In the genomic region with DNA sequence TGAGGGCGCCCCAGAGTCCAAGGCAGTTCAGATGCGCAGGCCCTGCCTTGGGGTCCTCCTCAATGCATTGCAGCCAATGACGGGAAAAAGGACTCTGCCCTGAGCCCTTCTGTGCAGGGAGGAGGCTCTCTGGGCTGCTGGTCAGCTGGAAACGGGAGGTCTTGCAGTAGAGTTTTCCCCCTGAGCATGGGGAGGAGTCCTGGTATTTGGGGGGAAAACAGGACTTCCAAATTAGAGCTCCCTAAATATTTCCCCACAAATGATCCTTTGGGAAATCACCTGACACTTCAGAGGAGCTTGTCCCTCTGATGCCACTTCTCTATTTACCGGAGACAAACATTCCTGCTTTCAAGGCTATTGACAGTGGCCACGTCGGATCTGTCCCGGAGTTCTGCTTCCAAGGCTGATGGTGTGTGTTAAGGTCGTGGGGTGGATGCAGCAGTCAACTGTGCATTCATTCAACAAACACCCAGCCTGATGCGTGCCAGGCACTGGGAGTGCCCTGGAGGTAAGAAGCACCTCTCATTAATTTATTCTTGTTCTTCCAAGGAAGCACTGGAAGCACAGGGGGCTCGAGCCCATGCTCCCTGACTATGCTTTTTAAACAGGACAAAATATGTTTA, we compare ENCODE assay signal across 1 cellular context.
A peak's percentile ranks its signal among the peaks of the same experiment; 100 is the strongest.
TF ChIP-seq lines count a peak whose summit lies in the region.

No MANE protein-coding gene starts in this region.

TF ChIP-seq in HepG2, 621 proteins besides CTCF, POLR2A, EP300 and RAD21 (continued from another document and continues in another):
- TF ChIP-seq, protein P1, sequence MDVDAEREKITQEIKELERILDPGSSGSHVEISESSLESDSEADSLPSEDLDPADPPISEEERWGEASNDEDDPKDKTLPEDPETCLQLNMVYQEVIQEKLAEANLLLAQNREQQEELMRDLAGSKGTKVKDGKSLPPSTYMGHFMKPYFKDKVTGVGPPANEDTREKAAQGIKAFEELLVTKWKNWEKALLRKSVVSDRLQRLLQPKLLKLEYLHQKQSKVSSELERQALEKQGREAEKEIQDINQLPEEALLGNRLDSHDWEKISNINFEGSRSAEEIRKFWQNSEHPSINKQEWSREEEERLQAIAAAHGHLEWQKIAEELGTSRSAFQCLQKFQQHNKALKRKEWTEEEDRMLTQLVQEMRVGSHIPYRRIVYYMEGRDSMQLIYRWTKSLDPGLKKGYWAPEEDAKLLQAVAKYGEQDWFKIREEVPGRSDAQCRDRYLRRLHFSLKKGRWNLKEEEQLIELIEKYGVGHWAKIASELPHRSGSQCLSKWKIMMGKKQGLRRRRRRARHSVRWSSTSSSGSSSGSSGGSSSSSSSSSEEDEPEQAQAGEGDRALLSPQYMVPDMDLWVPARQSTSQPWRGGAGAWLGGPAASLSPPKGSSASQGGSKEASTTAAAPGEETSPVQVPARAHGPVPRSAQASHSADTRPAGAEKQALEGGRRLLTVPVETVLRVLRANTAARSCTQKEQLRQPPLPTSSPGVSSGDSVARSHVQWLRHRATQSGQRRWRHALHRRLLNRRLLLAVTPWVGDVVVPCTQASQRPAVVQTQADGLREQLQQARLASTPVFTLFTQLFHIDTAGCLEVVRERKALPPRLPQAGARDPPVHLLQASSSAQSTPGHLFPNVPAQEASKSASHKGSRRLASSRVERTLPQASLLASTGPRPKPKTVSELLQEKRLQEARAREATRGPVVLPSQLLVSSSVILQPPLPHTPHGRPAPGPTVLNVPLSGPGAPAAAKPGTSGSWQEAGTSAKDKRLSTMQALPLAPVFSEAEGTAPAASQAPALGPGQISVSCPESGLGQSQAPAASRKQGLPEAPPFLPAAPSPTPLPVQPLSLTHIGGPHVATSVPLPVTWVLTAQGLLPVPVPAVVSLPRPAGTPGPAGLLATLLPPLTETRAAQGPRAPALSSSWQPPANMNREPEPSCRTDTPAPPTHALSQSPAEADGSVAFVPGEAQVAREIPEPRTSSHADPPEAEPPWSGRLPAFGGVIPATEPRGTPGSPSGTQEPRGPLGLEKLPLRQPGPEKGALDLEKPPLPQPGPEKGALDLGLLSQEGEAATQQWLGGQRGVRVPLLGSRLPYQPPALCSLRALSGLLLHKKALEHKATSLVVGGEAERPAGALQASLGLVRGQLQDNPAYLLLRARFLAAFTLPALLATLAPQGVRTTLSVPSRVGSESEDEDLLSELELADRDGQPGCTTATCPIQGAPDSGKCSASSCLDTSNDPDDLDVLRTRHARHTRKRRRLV (CRISPR knock-in tag; IDR thresholded peaks at IDR 0.05), result 0 out of 2 replicates have a peak, but pooled peaks have one; percentile 50
- TF ChIP-seq TBX3 (IDR thresholded peaks at IDR 0.05; ENCODE audit: borderline replicate concordance), result peak; percentile 99
- TF ChIP-seq, protein P2, sequence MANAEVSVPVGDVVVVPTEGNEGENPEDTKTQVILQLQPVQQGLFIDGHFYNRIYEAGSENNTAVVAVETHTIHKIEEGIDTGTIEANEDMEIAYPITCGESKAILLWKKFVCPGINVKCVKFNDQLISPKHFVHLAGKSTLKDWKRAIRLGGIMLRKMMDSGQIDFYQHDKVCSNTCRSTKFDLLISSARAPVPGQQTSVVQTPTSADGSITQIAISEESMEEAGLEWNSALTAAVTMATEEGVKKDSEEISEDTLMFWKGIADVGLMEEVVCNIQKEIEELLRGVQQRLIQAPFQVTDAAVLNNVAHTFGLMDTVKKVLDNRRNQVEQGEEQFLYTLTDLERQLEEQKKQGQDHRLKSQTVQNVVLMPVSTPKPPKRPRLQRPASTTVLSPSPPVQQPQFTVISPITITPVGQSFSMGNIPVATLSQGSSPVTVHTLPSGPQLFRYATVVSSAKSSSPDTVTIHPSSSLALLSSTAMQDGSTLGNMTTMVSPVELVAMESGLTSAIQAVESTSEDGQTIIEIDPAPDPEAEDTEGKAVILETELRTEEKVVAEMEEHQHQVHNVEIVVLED (CRISPR knock-in tag; IDR thresholded peaks at IDR 0.05; ENCODE audit: borderline replicate concordance), result peak; percentile 55; the same call in 1 of the 2 replicates
- peak; percentile 98 for TF ChIP-seq MED1 (CRISPR knock-in tag; IDR thresholded peaks at IDR 0.05)
- no peak for TF ChIP-seq ZNF850 (CRISPR knock-in tag; conservative IDR thresholded peaks at IDR 0.05)
- TF ChIP-seq, protein P3, sequence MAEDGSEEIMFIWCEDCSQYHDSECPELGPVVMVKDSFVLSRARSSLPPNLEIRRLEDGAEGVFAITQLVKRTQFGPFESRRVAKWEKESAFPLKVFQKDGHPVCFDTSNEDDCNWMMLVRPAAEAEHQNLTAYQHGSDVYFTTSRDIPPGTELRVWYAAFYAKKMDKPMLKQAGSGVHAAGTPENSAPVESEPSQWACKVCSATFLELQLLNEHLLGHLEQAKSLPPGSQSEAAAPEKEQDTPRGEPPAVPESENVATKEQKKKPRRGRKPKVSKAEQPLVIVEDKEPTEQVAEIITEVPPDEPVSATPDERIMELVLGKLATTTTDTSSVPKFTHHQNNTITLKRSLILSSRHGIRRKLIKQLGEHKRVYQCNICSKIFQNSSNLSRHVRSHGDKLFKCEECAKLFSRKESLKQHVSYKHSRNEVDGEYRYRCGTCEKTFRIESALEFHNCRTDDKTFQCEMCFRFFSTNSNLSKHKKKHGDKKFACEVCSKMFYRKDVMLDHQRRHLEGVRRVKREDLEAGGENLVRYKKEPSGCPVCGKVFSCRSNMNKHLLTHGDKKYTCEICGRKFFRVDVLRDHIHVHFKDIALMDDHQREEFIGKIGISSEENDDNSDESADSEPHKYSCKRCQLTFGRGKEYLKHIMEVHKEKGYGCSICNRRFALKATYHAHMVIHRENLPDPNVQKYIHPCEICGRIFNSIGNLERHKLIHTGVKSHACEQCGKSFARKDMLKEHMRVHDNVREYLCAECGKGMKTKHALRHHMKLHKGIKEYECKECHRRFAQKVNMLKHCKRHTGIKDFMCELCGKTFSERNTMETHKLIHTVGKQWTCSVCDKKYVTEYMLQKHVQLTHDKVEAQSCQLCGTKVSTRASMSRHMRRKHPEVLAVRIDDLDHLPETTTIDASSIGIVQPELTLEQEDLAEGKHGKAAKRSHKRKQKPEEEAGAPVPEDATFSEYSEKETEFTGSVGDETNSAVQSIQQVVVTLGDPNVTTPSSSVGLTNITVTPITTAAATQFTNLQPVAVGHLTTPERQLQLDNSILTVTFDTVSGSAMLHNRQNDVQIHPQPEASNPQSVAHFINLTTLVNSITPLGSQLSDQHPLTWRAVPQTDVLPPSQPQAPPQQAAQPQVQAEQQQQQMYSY (CRISPR knock-in tag; IDR thresholded peaks at IDR 0.05), result no peak
- no peak for TF ChIP-seq PRMT3 (CRISPR knock-in tag; IDR thresholded peaks at IDR 0.05; ENCODE audit: borderline replicate concordance, low read depth)
- no peak; the same call in 1 of the 2 replicates for TF ChIP-seq MEF2D (CRISPR knock-in tag; IDR thresholded peaks at IDR 0.05)
- 0 out of 2 replicates have a peak, but pooled peaks have one; percentile 36 for TF ChIP-seq NRL (CRISPR knock-in tag; IDR thresholded peaks at IDR 0.05; ENCODE audit: borderline replicate concordance)
- no peak for TF ChIP-seq ZNF775 (CRISPR knock-in tag; IDR thresholded peaks at IDR 0.05; ENCODE audit: borderline replicate concordance)
- TF ChIP-seq SALL1 (CRISPR knock-in tag; IDR thresholded peaks at IDR 0.05), result peak; percentile 97
- TF ChIP-seq, protein P4, sequence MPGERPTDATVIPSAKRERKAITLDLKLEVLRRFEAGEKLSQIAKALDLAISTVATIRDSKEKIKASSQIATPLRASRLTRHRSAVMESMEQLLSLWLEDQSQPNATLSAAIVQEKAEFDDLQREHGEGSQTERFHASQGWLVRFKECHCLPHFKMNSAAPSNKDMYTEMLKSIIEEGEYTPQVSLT (CRISPR knock-in tag; IDR thresholded peaks at IDR 0.05; ENCODE audit: borderline replicate concordance, low read depth), result no peak
- TF ChIP-seq GPN1 (CRISPR knock-in tag; IDR thresholded peaks at IDR 0.05; ENCODE audit: borderline replicate concordance), result no peak
- TF ChIP-seq MTA1 (CRISPR knock-in tag; IDR thresholded peaks at IDR 0.05; ENCODE audit: borderline replicate concordance), result peak; percentile 92
- peak; percentile 32; the same call in 1 of the 2 replicates for TF ChIP-seq PHF8 (CRISPR knock-in tag; IDR thresholded peaks at IDR 0.05)
- TF ChIP-seq ZBTB3 (CRISPR knock-in tag; IDR thresholded peaks at IDR 0.05; ENCODE audit: borderline replicate concordance, low read depth), result no peak; the same call in 1 of the 2 replicates
- TF ChIP-seq GATA4 (IDR thresholded peaks at IDR 0.05; ENCODE audit: borderline replicate concordance, low read depth), result peak; percentile 87
- peak; percentile 99; the same call in 1 of the 2 replicates for TF ChIP-seq ZNF788 (CRISPR knock-in tag; IDR thresholded peaks at IDR 0.05; ENCODE audit: borderline replicate concordance)
- TF ChIP-seq, protein P5, sequence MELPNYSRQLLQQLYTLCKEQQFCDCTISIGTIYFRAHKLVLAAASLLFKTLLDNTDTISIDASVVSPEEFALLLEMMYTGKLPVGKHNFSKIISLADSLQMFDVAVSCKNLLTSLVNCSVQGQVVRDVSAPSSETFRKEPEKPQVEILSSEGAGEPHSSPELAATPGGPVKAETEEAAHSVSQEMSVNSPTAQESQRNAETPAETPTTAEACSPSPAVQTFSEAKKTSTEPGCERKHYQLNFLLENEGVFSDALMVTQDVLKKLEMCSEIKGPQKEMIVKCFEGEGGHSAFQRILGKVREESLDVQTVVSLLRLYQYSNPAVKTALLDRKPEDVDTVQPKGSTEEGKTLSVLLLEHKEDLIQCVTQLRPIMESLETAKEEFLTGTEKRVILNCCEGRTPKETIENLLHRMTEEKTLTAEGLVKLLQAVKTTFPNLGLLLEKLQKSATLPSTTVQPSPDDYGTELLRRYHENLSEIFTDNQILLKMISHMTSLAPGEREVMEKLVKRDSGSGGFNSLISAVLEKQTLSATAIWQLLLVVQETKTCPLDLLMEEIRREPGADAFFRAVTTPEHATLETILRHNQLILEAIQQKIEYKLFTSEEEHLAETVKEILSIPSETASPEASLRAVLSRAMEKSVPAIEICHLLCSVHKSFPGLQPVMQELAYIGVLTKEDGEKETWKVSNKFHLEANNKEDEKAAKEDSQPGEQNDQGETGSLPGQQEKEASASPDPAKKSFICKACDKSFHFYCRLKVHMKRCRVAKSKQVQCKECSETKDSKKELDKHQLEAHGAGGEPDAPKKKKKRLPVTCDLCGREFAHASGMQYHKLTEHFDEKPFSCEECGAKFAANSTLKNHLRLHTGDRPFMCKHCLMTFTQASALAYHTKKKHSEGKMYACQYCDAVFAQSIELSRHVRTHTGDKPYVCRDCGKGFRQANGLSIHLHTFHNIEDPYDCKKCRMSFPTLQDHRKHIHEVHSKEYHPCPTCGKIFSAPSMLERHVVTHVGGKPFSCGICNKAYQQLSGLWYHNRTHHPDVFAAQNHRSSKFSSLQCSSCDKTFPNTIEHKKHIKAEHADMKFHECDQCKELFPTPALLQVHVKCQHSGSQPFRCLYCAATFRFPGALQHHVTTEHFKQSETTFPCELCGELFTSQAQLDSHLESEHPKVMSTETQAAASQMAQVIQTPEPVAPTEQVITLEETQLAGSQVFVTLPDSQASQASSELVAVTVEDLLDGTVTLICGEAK (IDR thresholded peaks at IDR 0.05), result no peak
- TF ChIP-seq, protein P5 (CRISPR knock-in tag; IDR thresholded peaks at IDR 0.05), result peak; percentile 73
- TF ChIP-seq, protein P6, sequence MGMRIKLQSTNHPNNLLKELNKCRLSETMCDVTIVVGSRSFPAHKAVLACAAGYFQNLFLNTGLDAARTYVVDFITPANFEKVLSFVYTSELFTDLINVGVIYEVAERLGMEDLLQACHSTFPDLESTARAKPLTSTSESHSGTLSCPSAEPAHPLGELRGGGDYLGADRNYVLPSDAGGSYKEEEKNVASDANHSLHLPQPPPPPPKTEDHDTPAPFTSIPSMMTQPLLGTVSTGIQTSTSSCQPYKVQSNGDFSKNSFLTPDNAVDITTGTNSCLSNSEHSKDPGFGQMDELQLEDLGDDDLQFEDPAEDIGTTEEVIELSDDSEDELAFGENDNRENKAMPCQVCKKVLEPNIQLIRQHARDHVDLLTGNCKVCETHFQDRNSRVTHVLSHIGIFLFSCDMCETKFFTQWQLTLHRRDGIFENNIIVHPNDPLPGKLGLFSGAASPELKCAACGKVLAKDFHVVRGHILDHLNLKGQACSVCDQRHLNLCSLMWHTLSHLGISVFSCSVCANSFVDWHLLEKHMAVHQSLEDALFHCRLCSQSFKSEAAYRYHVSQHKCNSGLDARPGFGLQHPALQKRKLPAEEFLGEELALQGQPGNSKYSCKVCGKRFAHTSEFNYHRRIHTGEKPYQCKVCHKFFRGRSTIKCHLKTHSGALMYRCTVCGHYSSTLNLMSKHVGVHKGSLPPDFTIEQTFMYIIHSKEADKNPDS (CRISPR knock-in tag; IDR thresholded peaks at IDR 0.05), result no peak
- TF ChIP-seq PCBP1 (IDR thresholded peaks at IDR 0.05; ENCODE audit: borderline replicate concordance, low read depth, low read length), result no peak
- TF ChIP-seq NCOA1 (CRISPR knock-in tag; IDR thresholded peaks at IDR 0.05), result peak; percentile 75; the same call in 1 of the 2 replicates
- TF ChIP-seq MIER3 (CRISPR knock-in tag; IDR thresholded peaks at IDR 0.05; ENCODE audit: borderline replicate concordance), result peak; percentile 97
- TF ChIP-seq FOXK2 (IDR thresholded peaks at IDR 0.05), result peak; percentile 91
